Comparison of ENCODE assay signal across 1 cellular context in the genomic region with DNA sequence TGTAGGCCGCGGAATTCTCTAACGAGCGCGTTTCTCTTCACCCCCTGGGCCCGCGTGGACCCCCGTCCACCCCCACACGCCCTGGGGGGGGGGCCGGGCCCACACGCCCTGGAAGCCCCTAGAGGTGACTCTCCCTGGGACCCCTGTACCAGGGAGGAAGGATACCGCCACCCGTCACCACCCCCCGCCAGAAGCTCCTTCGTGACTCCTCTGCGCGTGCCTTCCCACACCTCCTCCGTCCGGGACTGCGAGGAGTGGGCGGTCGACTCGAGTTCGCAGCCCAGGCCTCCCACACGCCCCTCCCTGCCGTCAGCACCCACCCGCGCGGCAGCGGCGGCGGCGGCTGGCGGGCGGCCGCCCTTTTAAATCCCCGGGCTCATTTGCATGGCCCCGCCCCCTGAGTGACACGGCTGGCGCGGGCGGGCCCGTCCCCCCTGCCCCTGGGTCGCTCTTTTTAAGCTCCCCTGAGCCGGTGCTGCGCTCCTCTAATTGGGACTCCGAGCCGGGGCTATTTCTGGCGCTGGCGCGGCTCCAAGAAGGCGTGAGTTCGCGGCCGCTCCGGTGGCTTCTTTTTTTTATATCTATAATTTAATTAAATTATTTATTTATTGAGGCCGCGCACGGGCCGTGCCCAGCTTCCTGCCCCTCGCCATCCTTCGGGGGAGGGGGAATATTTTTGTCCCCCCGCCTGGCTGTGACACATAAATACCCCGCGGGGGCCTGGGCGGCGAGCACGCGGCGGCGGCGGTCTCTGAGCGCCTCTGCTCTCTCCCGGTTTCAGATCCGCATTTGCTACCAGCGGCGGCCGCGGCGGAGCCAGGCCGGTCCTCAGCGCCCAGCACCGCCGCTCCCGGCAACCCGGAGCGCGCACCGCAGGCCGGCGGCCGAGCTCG.
A peak's percentile ranks its signal among the peaks of the same experiment; 100 is the strongest.
TF ChIP-seq lines count a peak whose summit lies in the region.

A gene with protein sequence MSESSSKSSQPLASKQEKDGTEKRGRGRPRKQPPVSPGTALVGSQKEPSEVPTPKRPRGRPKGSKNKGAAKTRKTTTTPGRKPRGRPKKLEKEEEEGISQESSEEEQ (plus strand): TSS at position 451 of the 893 bp plus-strand sequence. CDS start 3,908 bp downstream, outside the sequence.

TF ChIP-seq in GM12878, 131 proteins besides CTCF, POLR2A, EP300 and RAD21 (continued from another document and continues in another):
- TF ChIP-seq NKRF (conservative IDR thresholded peaks at IDR 0.05) (peak; percentile 61), TCF3 (IDR thresholded peaks at IDR 0.05; ENCODE audit: borderline replicate concordance, insufficient read depth, low read depth, low read length) (peak; percentile 95), BMI1 (IDR thresholded peaks at IDR 0.05; ENCODE audit: borderline replicate concordance) (no peak), BACH1 (IDR thresholded peaks at IDR 0.05; ENCODE audit: borderline replicate concordance) (peak; percentile 98), SRF (IDR thresholded peaks at IDR 0.05; ENCODE audit: low read depth in 2 of 2, low read length in 2 of 2) (0 out of 4 replicates have a peak, but pooled peaks of 1 of the 2 experiments have one; percentile 6), PRDM15 (CRISPR knock-in tag; IDR thresholded peaks at IDR 0.05) (0 out of 2 replicates have a peak, but pooled peaks have one; percentile 32), SUZ12 (IDR thresholded peaks at IDR 0.05; ENCODE audit: unreplicated experiment) (no peak), SIN3A (IDR thresholded peaks at IDR 0.05; ENCODE audit: low read depth, low read length) (no peak), SP1 (IDR thresholded peaks at IDR 0.05; ENCODE audit: low read depth, low read length) (peak; percentile 70), IKZF2 (IDR thresholded peaks at IDR 0.05) (peak; percentile 61 to 63), BHLHE40 (IDR thresholded peaks at IDR 0.05; ENCODE audit: borderline replicate concordance in 1 of 2, low read depth in 2 of 2, low read length in 1 of 2) (peak; percentile 89 to 93), ZBTB40 (IDR thresholded peaks at IDR 0.05; ENCODE audit: borderline replicate concordance) (no peak), EED (IDR thresholded peaks at IDR 0.05; ENCODE audit: low read depth) (no peak; the same call in 1 of the 2 replicates), ZNF384 (IDR thresholded peaks at IDR 0.05; ENCODE audit: borderline replicate concordance, low read depth, low read length) (no peak), HDGF (IDR thresholded peaks at IDR 0.05) (no peak), GABPA (IDR thresholded peaks at IDR 0.05; ENCODE audit: low read depth) (no peak), FOS (IDR thresholded peaks at IDR 0.05; ENCODE audit: borderline replicate concordance, extremely low read depth, insufficient read length) (no peak)
- TF ChIP-seq, protein P1, sequence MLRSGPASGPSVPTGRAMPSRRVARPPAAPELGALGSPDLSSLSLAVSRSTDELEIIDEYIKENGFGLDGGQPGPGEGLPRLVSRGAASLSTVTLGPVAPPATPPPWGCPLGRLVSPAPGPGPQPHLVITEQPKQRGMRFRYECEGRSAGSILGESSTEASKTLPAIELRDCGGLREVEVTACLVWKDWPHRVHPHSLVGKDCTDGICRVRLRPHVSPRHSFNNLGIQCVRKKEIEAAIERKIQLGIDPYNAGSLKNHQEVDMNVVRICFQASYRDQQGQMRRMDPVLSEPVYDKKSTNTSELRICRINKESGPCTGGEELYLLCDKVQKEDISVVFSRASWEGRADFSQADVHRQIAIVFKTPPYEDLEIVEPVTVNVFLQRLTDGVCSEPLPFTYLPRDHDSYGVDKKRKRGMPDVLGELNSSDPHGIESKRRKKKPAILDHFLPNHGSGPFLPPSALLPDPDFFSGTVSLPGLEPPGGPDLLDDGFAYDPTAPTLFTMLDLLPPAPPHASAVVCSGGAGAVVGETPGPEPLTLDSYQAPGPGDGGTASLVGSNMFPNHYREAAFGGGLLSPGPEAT (IDR thresholded peaks at IDR 0.05; ENCODE audit: low read depth): peak; percentile 31; the same call in 1 of the 2 replicates
- TF ChIP-seq, protein P2, sequence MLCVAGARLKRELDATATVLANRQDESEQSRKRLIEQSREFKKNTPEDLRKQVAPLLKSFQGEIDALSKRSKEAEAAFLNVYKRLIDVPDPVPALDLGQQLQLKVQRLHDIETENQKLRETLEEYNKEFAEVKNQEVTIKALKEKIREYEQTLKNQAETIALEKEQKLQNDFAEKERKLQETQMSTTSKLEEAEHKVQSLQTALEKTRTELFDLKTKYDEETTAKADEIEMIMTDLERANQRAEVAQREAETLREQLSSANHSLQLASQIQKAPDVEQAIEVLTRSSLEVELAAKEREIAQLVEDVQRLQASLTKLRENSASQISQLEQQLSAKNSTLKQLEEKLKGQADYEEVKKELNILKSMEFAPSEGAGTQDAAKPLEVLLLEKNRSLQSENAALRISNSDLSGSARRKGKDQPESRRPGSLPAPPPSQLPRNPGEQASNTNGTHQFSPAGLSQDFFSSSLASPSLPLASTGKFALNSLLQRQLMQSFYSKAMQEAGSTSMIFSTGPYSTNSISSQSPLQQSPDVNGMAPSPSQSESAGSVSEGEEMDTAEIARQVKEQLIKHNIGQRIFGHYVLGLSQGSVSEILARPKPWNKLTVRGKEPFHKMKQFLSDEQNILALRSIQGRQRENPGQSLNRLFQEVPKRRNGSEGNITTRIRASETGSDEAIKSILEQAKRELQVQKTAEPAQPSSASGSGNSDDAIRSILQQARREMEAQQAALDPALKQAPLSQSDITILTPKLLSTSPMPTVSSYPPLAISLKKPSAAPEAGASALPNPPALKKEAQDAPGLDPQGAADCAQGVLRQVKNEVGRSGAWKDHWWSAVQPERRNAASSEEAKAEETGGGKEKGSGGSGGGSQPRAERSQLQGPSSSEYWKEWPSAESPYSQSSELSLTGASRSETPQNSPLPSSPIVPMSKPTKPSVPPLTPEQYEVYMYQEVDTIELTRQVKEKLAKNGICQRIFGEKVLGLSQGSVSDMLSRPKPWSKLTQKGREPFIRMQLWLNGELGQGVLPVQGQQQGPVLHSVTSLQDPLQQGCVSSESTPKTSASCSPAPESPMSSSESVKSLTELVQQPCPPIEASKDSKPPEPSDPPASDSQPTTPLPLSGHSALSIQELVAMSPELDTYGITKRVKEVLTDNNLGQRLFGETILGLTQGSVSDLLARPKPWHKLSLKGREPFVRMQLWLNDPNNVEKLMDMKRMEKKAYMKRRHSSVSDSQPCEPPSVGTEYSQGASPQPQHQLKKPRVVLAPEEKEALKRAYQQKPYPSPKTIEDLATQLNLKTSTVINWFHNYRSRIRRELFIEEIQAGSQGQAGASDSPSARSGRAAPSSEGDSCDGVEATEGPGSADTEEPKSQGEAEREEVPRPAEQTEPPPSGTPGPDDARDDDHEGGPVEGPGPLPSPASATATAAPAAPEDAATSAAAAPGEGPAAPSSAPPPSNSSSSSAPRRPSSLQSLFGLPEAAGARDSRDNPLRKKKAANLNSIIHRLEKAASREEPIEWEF (IDR thresholded peaks at IDR 0.05; ENCODE audit: insufficient replicate concordance, low read depth, low read length): no peak
- TF ChIP-seq, protein P3, sequence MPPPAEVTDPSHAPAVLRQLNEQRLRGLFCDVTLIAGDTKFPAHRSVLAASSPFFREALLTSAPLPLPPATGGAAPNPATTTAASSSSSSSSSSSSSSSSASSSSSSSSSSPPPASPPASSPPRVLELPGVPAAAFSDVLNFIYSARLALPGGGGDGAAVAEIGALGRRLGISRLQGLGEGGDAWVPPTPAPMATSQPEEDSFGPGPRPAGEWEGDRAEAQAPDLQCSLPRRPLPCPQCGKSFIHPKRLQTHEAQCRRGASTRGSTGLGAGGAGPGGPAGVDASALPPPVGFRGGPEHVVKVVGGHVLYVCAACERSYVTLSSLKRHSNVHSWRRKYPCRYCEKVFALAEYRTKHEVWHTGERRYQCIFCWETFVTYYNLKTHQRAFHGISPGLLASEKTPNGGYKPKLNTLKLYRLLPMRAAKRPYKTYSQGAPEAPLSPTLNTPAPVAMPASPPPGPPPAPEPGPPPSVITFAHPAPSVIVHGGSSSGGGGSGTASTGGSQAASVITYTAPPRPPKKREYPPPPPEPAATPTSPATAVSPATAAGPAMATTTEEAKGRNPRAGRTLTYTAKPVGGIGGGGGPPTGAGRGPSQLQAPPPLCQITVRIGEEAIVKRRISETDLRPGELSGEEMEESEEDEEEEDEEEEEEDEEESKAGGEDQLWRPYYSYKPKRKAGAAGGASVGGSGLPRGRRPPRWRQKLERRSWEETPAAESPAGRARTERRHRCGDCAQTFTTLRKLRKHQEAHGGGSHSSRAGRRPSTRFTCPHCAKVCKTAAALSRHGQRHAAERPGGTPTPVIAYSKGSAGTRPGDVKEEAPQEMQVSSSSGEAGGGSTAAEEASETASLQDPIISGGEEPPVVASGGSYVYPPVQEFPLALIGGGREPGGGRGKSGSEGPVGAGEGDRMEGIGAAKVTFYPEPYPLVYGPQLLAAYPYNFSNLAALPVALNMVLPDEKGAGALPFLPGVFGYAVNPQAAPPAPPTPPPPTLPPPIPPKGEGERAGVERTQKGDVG (CRISPR knock-in tag; IDR thresholded peaks at IDR 0.05): no peak; the same call in 1 of the 2 replicates
